1 cellular context compared by ENCODE assay signal in the genomic region with DNA sequence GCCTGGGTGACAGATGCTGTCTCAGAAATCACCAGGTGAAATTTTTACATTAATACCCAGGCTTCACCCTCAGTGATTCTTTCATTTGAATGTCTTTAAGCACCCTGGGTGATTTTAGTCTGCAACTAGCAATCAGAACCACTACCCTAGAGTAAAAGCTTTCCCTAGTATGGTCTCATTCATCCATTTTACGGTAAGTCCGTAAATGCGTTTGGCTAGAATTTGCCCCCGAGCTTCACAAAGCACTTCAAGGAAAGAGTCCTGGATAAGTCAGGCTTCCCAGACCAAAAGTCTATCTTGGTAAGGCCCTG.
TF ChIP-seq lines count a peak whose summit lies in the region.

No MANE protein-coding gene starts in this region.

TF ChIP-seq in HEK293, 187 proteins besides CTCF, POLR2A, EP300 and RAD21 (continued from another document):
- TF ChIP-seq, protein P1, sequence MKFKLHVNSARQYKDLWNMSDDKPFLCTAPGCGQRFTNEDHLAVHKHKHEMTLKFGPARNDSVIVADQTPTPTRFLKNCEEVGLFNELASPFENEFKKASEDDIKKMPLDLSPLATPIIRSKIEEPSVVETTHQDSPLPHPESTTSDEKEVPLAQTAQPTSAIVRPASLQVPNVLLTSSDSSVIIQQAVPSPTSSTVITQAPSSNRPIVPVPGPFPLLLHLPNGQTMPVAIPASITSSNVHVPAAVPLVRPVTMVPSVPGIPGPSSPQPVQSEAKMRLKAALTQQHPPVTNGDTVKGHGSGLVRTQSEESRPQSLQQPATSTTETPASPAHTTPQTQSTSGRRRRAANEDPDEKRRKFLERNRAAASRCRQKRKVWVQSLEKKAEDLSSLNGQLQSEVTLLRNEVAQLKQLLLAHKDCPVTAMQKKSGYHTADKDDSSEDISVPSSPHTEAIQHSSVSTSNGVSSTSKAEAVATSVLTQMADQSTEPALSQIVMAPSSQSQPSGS (tag by site-specific recombination; IDR thresholded peaks at IDR 0.05; ENCODE audit: low read depth) = no peak
- TF ChIP-seq PRDM1 (tag by site-specific recombination; IDR thresholded peaks at IDR 0.05) (no peak), ZFHX2 (tag by site-specific recombination; conservative IDR thresholded peaks at IDR 0.05) (no peak), ZNF560 (tag by site-specific recombination; IDR thresholded peaks at IDR 0.05; ENCODE audit: borderline replicate concordance) (no peak), HOXC10 (CRISPR knock-in tag; IDR thresholded peaks at IDR 0.05) (no peak), ZNF112 (tag by site-specific recombination; IDR thresholded peaks at IDR 0.05) (no peak), ZBTB48 (tag by site-specific recombination; IDR thresholded peaks at IDR 0.05) (no peak), ZNF629 (tag by site-specific recombination; IDR thresholded peaks at IDR 0.05) (no peak)
- TF ChIP-seq, protein P2, sequence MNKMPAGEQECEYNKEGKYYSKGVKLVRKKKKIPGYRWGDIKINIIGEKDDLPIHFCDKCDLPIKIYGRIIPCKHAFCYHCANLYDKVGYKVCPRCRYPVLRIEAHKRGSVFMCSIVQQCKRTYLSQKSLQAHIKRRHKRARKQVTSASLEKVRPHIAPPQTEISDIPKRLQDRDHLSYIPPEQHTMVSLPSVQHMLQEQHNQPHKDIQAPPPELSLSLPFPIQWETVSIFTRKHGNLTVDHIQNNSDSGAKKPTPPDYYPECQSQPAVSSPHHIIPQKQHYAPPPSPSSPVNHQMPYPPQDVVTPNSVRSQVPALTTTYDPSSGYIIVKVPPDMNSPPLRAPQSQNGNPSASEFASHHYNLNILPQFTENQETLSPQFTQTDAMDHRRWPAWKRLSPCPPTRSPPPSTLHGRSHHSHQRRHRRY (tag by site-specific recombination; IDR thresholded peaks at IDR 0.05) = no peak
